In the genomic region with DNA sequence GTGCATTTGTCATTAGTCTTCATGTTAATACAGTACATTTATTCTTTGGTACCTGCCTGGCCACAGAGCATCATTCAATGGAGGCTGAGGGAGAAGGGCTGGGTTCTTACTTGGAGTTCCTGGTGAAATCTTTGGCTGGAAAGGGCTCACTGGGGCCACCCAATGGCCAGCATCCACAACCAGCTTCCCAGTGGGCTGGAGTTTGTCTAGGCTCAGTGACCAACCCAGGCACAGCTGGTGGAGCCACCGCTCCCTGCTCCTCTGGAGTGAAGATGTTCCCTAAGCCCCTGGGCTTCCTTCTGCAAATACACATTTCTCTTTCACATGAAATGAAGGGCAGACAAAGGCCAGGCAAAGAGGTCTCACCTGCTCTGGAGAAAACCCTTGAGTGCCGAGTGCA, we compare ENCODE assay signal across 17 cellular contexts. TPM values are rescaled to one million over a fixed set of nuclear protein-coding genes. Genes with fewer than 3 reads are reported as not detected.
A peak's percentile ranks its signal among the peaks of the same experiment; 100 is the strongest.
DNase-seq lines count a peak whose midpoint lies in the region; ATAC-seq, FAIRE-seq and TF ChIP-seq lines count a peak whose summit lies in the region.
"Had no signal": no experiment of that assay in that cellular context is flagged by ENCODE, and none has a peak within 500 bp of the region (broad histone marks: within the 10 kb centered on the region; RNA-seq: fewer than 3 reads in every experiment).

No MANE protein-coding gene starts in this region.

- no peak overlapping the region for H2BK120ac ChIP-seq in mesendoderm (ENCODE audit: low read depth, low read length)

- no peaks in the 10 kb centered on the region for H3K36me3 ChIP-seq in mesendoderm (ENCODE audit: control insufficient read depth, insufficient read depth, low read length)

- H2AK5ac ChIP-seq in mesendoderm (ENCODE audit: low read length): no peak overlapping the region

- H3K27me3 ChIP-seq in mesendoderm (ENCODE audit: insufficient read depth, low read length, poor library complexity): no peaks in the 10 kb centered on the region

- H4K8ac ChIP-seq in mesendoderm (ENCODE audit: low read depth, low read length): no peak overlapping the region

- no peak overlapping the region for H3K56ac ChIP-seq in mesendoderm (ENCODE audit: low read length)

- no peaks in the 10 kb centered on the region for H3K4me1 ChIP-seq in mesendoderm (ENCODE audit: control insufficient read depth, low read depth, low read length)

- TF ChIP-seq CTCF in GM12875 (IDR thresholded peaks at IDR 0.05; ENCODE audit: borderline replicate concordance, insufficient read depth, low read depth, low read length): 0 out of 2 replicates have a peak, but pooled peaks have one; percentile 10

- no peak overlapping the region for H3K9ac ChIP-seq in mesendoderm (ENCODE audit: low read length)

- H3K23ac ChIP-seq in mesendoderm (ENCODE audit: low read length): no peak overlapping the region

- DNase-seq in NCI-H69 (lab: John Stamatoyannopoulos, UW) (peak; percentile 5), cerebellar cortex (ENCODE audit: low spot score) (peak; percentile 16), mesendoderm (peak; percentile 55), GM19239 (ENCODE audit: insufficient read length, low spot score) (no peak), DMS79 (lab: John Stamatoyannopoulos, UW) (no peak)
- DNase-seq in stimulated activated CD8-positive, alpha-beta memory T cell treated with anti-CD3 and anti-CD28 coated beads, Interleukin-4, amount 100 ng/mL, for 48 hours: no peak
- DNase-seq: activated CD4-positive, alpha-beta T cell treated with anti-CD3 and anti-CD28 coated beads, Interleukin-2, amount 50 U/mL, for 1 hour; head of caudate nucleus; left colon; NCI-H2171; stimulated activated naive CD4-positive, alpha-beta T cell had no signal

- no peak overlapping the region for H3K4me2 ChIP-seq in mesendoderm (ENCODE audit: low read length)

- H3K4me3 ChIP-seq in GM12875 (ENCODE audit: low read depth, low read length) (no peak overlapping the region), mesendoderm (ENCODE audit: low read length) (no peak overlapping the region)
- H3K4me3 ChIP-seq: SK-N-MC had no signal

- H3K27ac ChIP-seq in mesendoderm (ENCODE audit: low read depth, low read length): no peak overlapping the region
- H3K27ac ChIP-seq: C4-2B, SK-N-MC had no signal

- H3K4ac ChIP-seq in mesendoderm (ENCODE audit: low read depth, low read length): no peak overlapping the region

- no peak overlapping the region for H2BK15ac ChIP-seq in mesendoderm (replicated peaks; ENCODE audit: low read depth)

- no peak for ATAC-seq in HG03460 (IDR thresholded peaks at IDR 0.05; ENCODE audit: unreplicated experiment)
- ATAC-seq: activated naive CD4-positive, alpha-beta T cell treated with anti-CD3 and anti-CD28 coated beads, Interleukin-2, amount 50 U/mL, for 72 hours; left colon had no signal

- no peak overlapping the region for H2BK5ac ChIP-seq in mesendoderm (ENCODE audit: low read length)

- H3K79me2 ChIP-seq in mesendoderm (ENCODE audit: control insufficient read depth, insufficient read depth, low read length): no peaks in the 10 kb centered on the region

- H4K5ac ChIP-seq in mesendoderm (ENCODE audit: low read length): no peak overlapping the region

- H3K79me1 ChIP-seq in mesendoderm (ENCODE audit: low read length): no peaks in the 10 kb centered on the region

- WGBS in mesendoderm (ENCODE audit: extremely low coverage, insufficient coverage, low lambda C conversion rate): no CpG with 5 or more reads among the region's 2 CpGs

- FAIRE-seq in GM19239 (lab: Jason Lieb, UNC): no peak
- FAIRE-seq: astrocyte had no signal

- no peak overlapping the region for H3K18ac ChIP-seq in mesendoderm (ENCODE audit: low read length)

RNA-seq across cellular contexts. Expression of a gene that starts 34.4 kb away (rescaled TPM):
- polyA plus RNA-seq in mesendoderm (2013, experiment 1 of 2): 8.2 TPM
- 8.7 TPM for polyA plus RNA-seq in mesendoderm (2013, experiment 2 of 2)

RNA-seq across cellular contexts. Expression of a gene that starts 51.0 kb away (rescaled TPM):
- 0.10 TPM for polyA plus RNA-seq in mesendoderm (2013, experiment 1 of 2)
- 0.07 TPM for polyA plus RNA-seq in mesendoderm (2013, experiment 2 of 2)

Comparison
In these comparisons a context has a peak if more than half of its experiments do, and no peak if none do; other contexts are left out.
1. DNase-seq: peak in NCI-H69 (single experiment), cerebellar cortex (single experiment) and mesendoderm (single experiment); none in GM19239 (single experiment), stimulated activated CD8-positive, alpha-beta memory T cell treated with anti-CD3 and anti-CD28 coated beads, Interleukin-4, amount 100 ng/mL, for 48 hours (single experiment) and DMS79 (single experiment).